1 cellular context compared by ENCODE assay signal in genomic region chr7:84113286-84113685, GRCh38.
TF ChIP-seq lines count a peak whose summit lies in the region.

No MANE protein-coding gene starts in this region.

TF ChIP-seq in GM23338, 12 proteins besides CTCF, POLR2A, EP300 and RAD21 (continued from another document):
- TF ChIP-seq ZNF462 (CRISPR knock-in tag; IDR thresholded peaks at IDR 0.05) (no peak), ZNF114 (CRISPR knock-in tag; IDR thresholded peaks at IDR 0.05) (no peak)
